ENCODE assay signal across 30 cellular contexts in the genomic region with DNA sequence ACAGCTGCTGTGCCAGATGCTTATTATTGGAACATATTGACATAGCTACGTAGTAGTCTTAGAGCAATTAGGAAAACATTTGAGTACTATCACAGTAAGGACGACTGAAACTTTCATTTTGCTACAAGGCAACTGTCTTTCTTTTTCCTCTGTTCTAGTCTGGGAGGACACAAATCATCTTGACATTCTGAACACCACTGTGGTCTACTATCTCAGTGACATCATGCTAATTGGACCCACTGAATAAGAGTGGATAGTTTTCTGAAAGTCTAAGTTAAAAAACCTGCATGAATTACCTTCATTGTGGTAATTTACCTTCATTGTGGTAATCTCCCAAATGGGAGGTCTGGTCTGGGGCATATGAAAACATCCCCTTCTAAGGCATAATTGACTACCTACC.
"Had no signal": no experiment of that assay in that cellular context is flagged by ENCODE, and none has a peak within 500 bp of the region (broad histone marks: within the 10 kb centered on the region; RNA-seq: fewer than 3 reads in every experiment).

No MANE protein-coding gene starts in this region.

- FAIRE-seq: astrocyte, bronchial epithelial cell, frontal cortex had no signal

- H3K27ac Mint-ChIP-seq: activated B cell treated with CpG ODN at 0.5 μM for 24 hours; activated CD8-positive, alpha-beta T cell treated with anti-CD3 and anti-CD28 coated beads for 36 hours; activated naive CD8-positive, alpha-beta T cell; activated T-helper 17 cell treated with anti-CD3 and anti-CD28 coated beads, Interleukin-2, amount 50 U/mL, for 72 hours; dendritic cell treated with granulocyte-macrophage colony-stimulating factor and Interleukin-4, amounts not matched to agents 40 ng/mL and 50 ng/mL, for 4 days; endodermal cell had no signal

- H3K27me3 Mint-ChIP-seq: activated B cell treated with CpG ODN at 0.5 μM for 24 hours; activated CD8-positive, alpha-beta T cell treated with anti-CD3 and anti-CD28 coated beads for 36 hours; activated T-helper 17 cell treated with anti-CD3 and anti-CD28 coated beads, Interleukin-2, amount 50 U/mL, for 72 hours; central memory CD8-positive, alpha-beta T cell; dendritic cell treated with granulocyte-macrophage colony-stimulating factor and Interleukin-4, amounts not matched to agents 40 ng/mL and 50 ng/mL, for 4 days had no signal

- H3K27me3 ChIP-seq: brain microvascular endothelial cell had no signal

- H3K36me3 Mint-ChIP-seq: activated naive CD8-positive, alpha-beta T cell had no signal

- H3K4me3 ChIP-seq: coronary artery, dorsolateral prefrontal cortex had no signal

- DNase-seq: activated B cell treated with CpG ODN at 0.5 μM for 24 hours; activated CD4-positive, alpha-beta T cell treated with anti-CD3 and anti-CD28 coated beads for 48 hours; activated CD4-positive, alpha-beta T cell treated with anti-CD3 and anti-CD28 coated beads, Interleukin-2, amount 50 U/mL, for 1 hour; activated CD4-positive, alpha-beta T cell treated with anti-CD3 and anti-CD28 coated beads, Interleukin-2, amount 50 U/mL, for 48 hours; activated CD8-positive, alpha-beta memory T cell treated with anti-CD3 and anti-CD28 coated beads for 24 hours; activated CD8-positive, alpha-beta T cell treated with anti-CD3 and anti-CD28 coated beads for 36 hours; activated effector memory CD4-positive, alpha-beta T cell treated with Interleukin-2 at 50 U/mL for 16 hours; activated gamma-delta T cell treated with Interleukin-2 at 50 U/mL for 16 hours; activated naive CD4-positive, alpha-beta T cell treated with anti-CD3 and anti-CD28 coated beads, Interleukin-2, amount 50 U/mL, for 16 hours; activated naive CD4-positive, alpha-beta T cell treated with Interleukin-2 at 50 U/mL for 16 hours; activated T-cell treated with anti-CD3 and anti-CD28 coated beads, Interleukin-2, amount 50 U/mL, for 4 hours; amniotic stem cell; anterior cingulate cortex; brain microvascular endothelial cell; dorsolateral prefrontal cortex; effector memory CD4-positive, alpha-beta T cell; endodermal cell; foreskin fibroblast; head of caudate nucleus; hippocampal formation; T1000; WERI-Rb-1 had no signal

- H3K4me1 Mint-ChIP-seq: activated B cell treated with CpG ODN at 0.5 μM for 24 hours; activated T-helper 17 cell treated with anti-CD3 and anti-CD28 coated beads, Interleukin-2, amount 50 U/mL, for 72 hours; central memory CD8-positive, alpha-beta T cell; endodermal cell had no signal

- H3K27ac ChIP-seq: brain microvascular endothelial cell, coronary artery, dorsolateral prefrontal cortex, WERI-Rb-1 had no signal

- H3K9me3 Mint-ChIP-seq: activated B cell treated with CpG ODN at 0.5 μM for 24 hours; activated CD8-positive, alpha-beta T cell treated with anti-CD3 and anti-CD28 coated beads for 36 hours; activated T-cell treated with anti-CD3 and anti-CD28 coated beads, Interleukin-2, amount 50 U/mL, for 4 hours; central memory CD8-positive, alpha-beta T cell had no signal

- H3K36me3 ChIP-seq: brain microvascular endothelial cell, WERI-Rb-1 had no signal

- H3K4me3 Mint-ChIP-seq: activated B cell treated with CpG ODN at 0.5 μM for 24 hours; activated CD8-positive, alpha-beta T cell treated with anti-CD3 and anti-CD28 coated beads for 36 hours; activated naive CD8-positive, alpha-beta T cell; activated T-cell treated with anti-CD3 and anti-CD28 coated beads, Interleukin-2, amount 50 U/mL, for 4 hours; activated T-helper 17 cell treated with anti-CD3 and anti-CD28 coated beads, Interleukin-2, amount 50 U/mL, for 72 hours; central memory CD8-positive, alpha-beta T cell; dendritic cell treated with granulocyte-macrophage colony-stimulating factor and Interleukin-4, amounts not matched to agents 40 ng/mL and 50 ng/mL, for 4 days; endodermal cell had no signal
